Comparison of ENCODE assay signal across 8 cellular contexts in genomic region chr14:61761959-61762786, GRCh38. TPM values are rescaled to one million over a fixed set of nuclear protein-coding genes. Genes with fewer than 3 reads are reported as not detected.
A peak's percentile ranks its signal among the peaks of the same experiment; 100 is the strongest.
DNase-seq lines count a peak whose midpoint lies in the region; ATAC-seq and TF ChIP-seq lines count a peak whose summit lies in the region.

SNAPC1 (plus strand) TSS chr14:61762420; CDS start chr14:61762461, 41 bp downstream.

- ATAC-seq in GM21360 (IDR thresholded peaks at IDR 0.05; ENCODE audit: unreplicated experiment), result peak; percentile 98
- ATAC-seq in lung (ENCODE audit: insufficient read depth, low FRiP score), result peak; percentile 99

- peak within 1 kb of the TSS; percentile 68 for H3K4me3 ChIP-seq in lung

- 0% methylated on average over 49 of the region's 49 CpGs for WGBS in lung, 2 donors

- no peaks in the 10 kb centered on the region for H3K36me3 ChIP-seq in lung (ENCODE audit: control insufficient read depth in 2 of 2, insufficient read depth in 2 of 2, low read length in 2 of 2)

- TF ChIP-seq CTCF in lung (IDR thresholded peaks at IDR 0.05; ENCODE audit: control extremely low read depth, extremely low read depth), result no peak

- H3K4me1 ChIP-seq in lung (ENCODE audit: control insufficient read depth in 2 of 2, insufficient read depth in 2 of 2, low read length in 2 of 2), result peaks cover 7 to 9% of the 10 kb centered on the region in 2 donors

- peaks cover 0 to 1% of the 10 kb centered on the region in 2 donors for H3K9me3 ChIP-seq in lung (ENCODE audit: control insufficient read depth in 2 of 2, insufficient read depth in 1 of 2, low read length in 1 of 2)

- DNase-seq in COLO829 (ENCODE audit: low spot score) (peak; percentile 100), HT-29 (ENCODE audit: low spot score) (peak; percentile 95), lung (ENCODE audit: low spot score) (peak; percentile 97)
- peak; percentile 95 for DNase-seq in NK-92 treated with Interleukin-12 subunit alpha and Interleukin-12 subunit beta, amount 100 ng/mL, for 24 hours (lab: John Stamatoyannopoulos, UW)
- DNase-seq in activated CD8-positive, alpha-beta memory T cell treated with anti-CD3 and anti-CD28 coated beads for 4 hours (ENCODE audit: low read depth in 2 of 2), result peak; percentile 94 to 98
- DNase-seq in effector CD8-positive, alpha-beta T cell (lab: John Stamatoyannopoulos, UW), result peak; percentile 95
- DNase-seq in stimulated activated CD4-positive, alpha-beta T cell treated with anti-CD3 and anti-CD28 coated beads, TNF-alpha, amount 100 ng/mL, for 24 hours (ENCODE audit: low read depth in 3 of 3), result peak; percentile 92 to 98 (median 95)

- H3K27me3 ChIP-seq in lung (ENCODE audit: control insufficient read depth, insufficient read depth), result no peaks in the 10 kb centered on the region

- H3K27ac ChIP-seq in lung (ENCODE audit: low read depth in 1 of 2, low read length in 1 of 2), result peak within 1 kb of the TSS; percentile 89 to 90

RNA-seq across cellular contexts. Expression of gene SNAPC1, which starts in this region (rescaled TPM):
- total RNA-seq in HT-29 (2014; rRNA removed; shearing (Covaris generic)), result 0.74 and 1.5 TPM in 2 replicates
- total RNA-seq in lung, result 1 to 10 TPM; 5.6 to 9.5 TPM
- 1 to 10 TPM; 4.2 to 8.0 TPM for polyA plus RNA-seq in lung

Comparison
In these comparisons a context has a peak if more than half of its experiments do, and no peak if none do; other contexts are left out.
1. Peak in every context shown above with its lines: DNase-seq, ATAC-seq, H3K4me3 ChIP-seq and H3K27ac ChIP-seq.